ENCODE assay signal across 15 cellular contexts in the genomic region with DNA sequence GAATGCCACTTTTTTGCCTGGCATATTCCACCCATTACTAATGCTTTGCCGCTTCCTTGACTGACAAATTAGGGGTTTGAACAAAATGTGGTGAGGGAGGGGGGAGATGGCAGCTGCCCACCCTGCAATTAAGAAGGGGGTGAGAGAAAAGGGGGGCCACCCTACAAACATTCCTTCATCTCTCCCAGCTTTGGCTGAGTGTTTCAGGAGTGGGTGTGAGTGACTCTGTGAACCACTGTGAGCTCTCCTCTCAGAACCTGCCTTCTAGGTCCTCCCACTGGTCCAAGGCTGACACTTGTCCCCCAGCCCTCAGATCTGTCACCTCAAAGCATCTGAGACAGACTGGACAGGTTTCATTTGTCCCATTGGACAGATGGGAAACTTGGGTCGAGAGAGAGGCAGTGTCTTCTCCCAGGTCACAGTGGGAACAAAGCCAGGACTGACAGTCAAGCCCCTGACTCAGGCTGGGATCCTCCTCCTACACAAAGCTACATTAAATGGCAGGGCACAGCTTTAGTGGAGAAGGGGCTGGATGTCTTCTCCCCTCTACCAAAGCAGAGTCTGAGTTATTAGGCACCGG.
A peak's percentile ranks its signal among the peaks of the same experiment; 100 is the strongest.
DNase-seq lines count a peak whose midpoint lies in the region; ATAC-seq and TF ChIP-seq lines count a peak whose summit lies in the region.
"Had no signal": no experiment of that assay in that cellular context is flagged by ENCODE, and none has a peak within 500 bp of the region (broad histone marks: within the 10 kb centered on the region; RNA-seq: fewer than 3 reads in every experiment).

No MANE protein-coding gene starts in this region.

- no peak overlapping the region for H2BK20ac ChIP-seq in H9 (ENCODE audit: low read depth, low read length, poor library complexity, severe bottlenecking)

- no peaks in the 10 kb centered on the region for H3K36me3 Mint-ChIP-seq in H9 (ENCODE audit: insufficient read depth in 1 of 3, low read depth in 3 of 3)
- H3K36me3 Mint-ChIP-seq: CD4-positive, alpha-beta memory T cell had no signal

- no peak overlapping the region for H4K91ac ChIP-seq in H9 (ENCODE audit: insufficient read length, low read depth, low read length)

- H3K4me2 ChIP-seq in H9 (ENCODE audit: insufficient read depth, insufficient read length, low read length), result no peak overlapping the region

- H3K9me3 Mint-ChIP-seq in H9, result peaks cover 0 to 3% of the 10 kb centered on the region in 2 experiments; a peak in 3 of 5 replicates

- H3K79me1 ChIP-seq in H9 (ENCODE audit: insufficient read depth, low read depth, low read length, poor library complexity, severe bottlenecking), result no peaks in the 10 kb centered on the region

- no peak overlapping the region for H3K4ac ChIP-seq in H9 (ENCODE audit: low read depth, low read length)

- H3K79me2 ChIP-seq in H9 (ENCODE audit: insufficient read depth, low read length), result no peaks in the 10 kb centered on the region

- H2AFZ ChIP-seq in H9 (ENCODE audit: low read length), result no peak overlapping the region

- no peak for TF ChIP-seq EP300 in sigmoid colon (IDR thresholded peaks at IDR 0.05)
- no peak for TF ChIP-seq EP300 in tibial nerve (IDR thresholded peaks at IDR 0.05)

- H2AK5ac ChIP-seq in H9 (ENCODE audit: insufficient read length, low read length), result no peak overlapping the region

- H2BK5ac ChIP-seq in H9 (ENCODE audit: insufficient read length, low read length), result no peak overlapping the region

- H3K9me3 ChIP-seq in H9 (ENCODE audit: control insufficient read depth, low read depth, low read length), result no peaks in the 10 kb centered on the region
- H3K9me3 ChIP-seq in sigmoid colon, result no peaks in the 10 kb centered on the region
- peaks cover 0 to 8% (median 0%) of the 10 kb centered on the region in 4 donors for H3K9me3 ChIP-seq in tibial nerve

- no peaks in the 10 kb centered on the region for H4K20me1 ChIP-seq in H9 (ENCODE audit: control insufficient read depth, insufficient read depth, insufficient read length)

- H4K5ac ChIP-seq in H9 (ENCODE audit: insufficient read length, low read depth, low read length), result no peak overlapping the region

- no peak overlapping the region for H2BK15ac ChIP-seq in H9 (ENCODE audit: low read depth, low read length)

- H3K27me3 Mint-ChIP-seq in H9 (ENCODE audit: low read depth), result peaks cover 10% of the 10 kb centered on the region

- H3K4me1 ChIP-seq in H9 (ENCODE audit: insufficient read depth, low read length), result no peaks in the 10 kb centered on the region
- H3K4me1 ChIP-seq in sigmoid colon, result no peaks in the 10 kb centered on the region
- H3K4me1 ChIP-seq in tibial nerve, result no peaks in the 10 kb centered on the region

- no peak overlapping the region for H3K4me3 ChIP-seq in sigmoid colon
- no peak overlapping the region for H3K4me3 ChIP-seq in tibial nerve

- DNase-seq in H9, result peak; percentile 22
- DNase-seq in NCI-H69 (lab: John Stamatoyannopoulos, UW), result peak; percentile 34
- peak; percentile 59 for DNase-seq in mesenteric fat pad (ENCODE audit: low spot score)
- DNase-seq in sigmoid colon, result peak; percentile 27
- DNase-seq in amygdala (lab: John Stamatoyannopoulos, UW), result no peak
- no peak for DNase-seq in tibial nerve (ENCODE audit: low spot score in 2 of 2)
- DNase-seq in left lobe of liver (ENCODE audit: low spot score), result no peak
- DNase-seq: C1 segment of cervical spinal cord; Calu3; CD4-positive, alpha-beta memory T cell; COR-L47; DMS53; GF-D8; GOT3; HCEC 1CT had no signal

- H3K9ac ChIP-seq in H9 (ENCODE audit: extremely low read depth, insufficient read length, low read length), result no peak overlapping the region

- no peak for TF ChIP-seq CTCF in H9 (conservative IDR thresholded peaks at IDR 0.05)
- TF ChIP-seq CTCF in sigmoid colon (IDR thresholded peaks at IDR 0.05), result no peak
- TF ChIP-seq CTCF in tibial nerve (IDR thresholded peaks at IDR 0.05), result no peak

- intact Hi-C loops in sigmoid colon (cut with DNase I), result no loop called here

- H3K27me3 ChIP-seq in H9 (ENCODE audit: insufficient read depth, low read length), result no peaks in the 10 kb centered on the region; the same call in 1 of the 2 replicates
- H3K27me3 ChIP-seq in sigmoid colon, result peaks cover 0 to 4% (median 0%) of the 10 kb centered on the region in 3 donors
- no peaks in the 10 kb centered on the region for H3K27me3 ChIP-seq in tibial nerve

- no peak overlapping the region for H3K18ac ChIP-seq in H9 (ENCODE audit: insufficient read length, low read depth, low read length)

- peaks cover 13 to 15% of the 10 kb centered on the region in 2 experiments for H3K4me1 Mint-ChIP-seq in H9
- H3K4me1 Mint-ChIP-seq: CD4-positive, alpha-beta memory T cell had no signal

- no peak overlapping the region for H3K56ac ChIP-seq in H9 (ENCODE audit: insufficient read length, low read depth, low read length)

- H3K27ac Mint-ChIP-seq in H9, result no peak overlapping the region
- H3K27ac Mint-ChIP-seq: CD4-positive, alpha-beta memory T cell had no signal

- H2BK12ac ChIP-seq in H9 (ENCODE audit: insufficient read length, low read depth, low read length), result no peak overlapping the region

- no peak overlapping the region for H3K27ac ChIP-seq in H9 (ENCODE audit: insufficient read length, low read depth, low read length)
- H3K27ac ChIP-seq in sigmoid colon, result no peak overlapping the region
- H3K27ac ChIP-seq in tibial nerve, result no peak overlapping the region

- no peak overlapping the region for H3T11ph ChIP-seq in H9 (ENCODE audit: low read length)

- H3K4me3 Mint-ChIP-seq in H9, result no peak overlapping the region
- H3K4me3 Mint-ChIP-seq: CD4-positive, alpha-beta memory T cell had no signal

- no peak overlapping the region for H3K23ac ChIP-seq in H9 (ENCODE audit: insufficient read length, low read depth, low read length)

- ATAC-seq in left lobe of liver, result no peak

- TF ChIP-seq POLR2A in sigmoid colon (IDR thresholded peaks at IDR 0.05) (no peak), tibial nerve (IDR thresholded peaks at IDR 0.05) (no peak)

- no peaks in the 10 kb centered on the region for H3K23me2 ChIP-seq in H9 (ENCODE audit: insufficient read length, low read depth, low read length, poor library complexity, severe bottlenecking)

- no CpG with 5 or more reads among the region's 3 CpGs for WGBS in H9 (ENCODE audit: extremely low coverage, insufficient read length, low lambda C conversion rate)
- WGBS in sigmoid colon, 2 donors, result 75 to 79% methylated on average over 3 of the region's 3 CpGs
- WGBS in tibial nerve, 2 donors, result 50 to 51% methylated on average over 3 of the region's 3 CpGs

- H3K14ac ChIP-seq in H9 (ENCODE audit: insufficient read depth, low read length), result no peak overlapping the region

- no peak overlapping the region for H2BK120ac ChIP-seq in H9 (ENCODE audit: low read depth, low read length, poor library complexity, severe bottlenecking)

- no peak overlapping the region for H4K8ac ChIP-seq in H9 (replicated peaks; ENCODE audit: insufficient read length, low read depth, low read length)

- H3K36me3 ChIP-seq in sigmoid colon, result no peaks in the 10 kb centered on the region
- H3K36me3 ChIP-seq in tibial nerve, result no peaks in the 10 kb centered on the region

Comparison
In these comparisons a context has a peak if more than half of its experiments do, and no peak if none do; other contexts are left out.
1. DNase-seq: peak in H9 (single experiment), NCI-H69 (single experiment), mesenteric fat pad (single experiment) and sigmoid colon (single experiment); none in amygdala (0 of 56), tibial nerve (0 of 2) and left lobe of liver (single experiment).